In the genomic region with DNA sequence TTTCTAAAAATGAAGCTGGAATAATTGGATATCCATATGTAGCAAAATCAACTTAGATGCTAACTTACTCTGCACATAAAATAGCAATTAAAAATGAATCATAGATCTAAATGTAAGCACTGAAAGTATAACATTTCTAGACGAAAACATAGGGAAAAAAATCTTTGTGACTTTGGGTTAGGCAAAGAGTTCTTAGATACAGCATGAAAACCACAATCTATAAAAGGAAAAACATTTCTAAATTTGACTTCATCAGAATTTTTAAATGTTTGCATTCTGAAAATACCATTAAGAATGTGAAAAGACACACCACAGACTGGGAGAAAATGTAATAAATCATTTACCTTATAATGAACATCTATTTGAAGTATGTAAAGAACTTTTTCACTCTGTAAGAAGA, we compare ENCODE assay signal across 28 cellular contexts.
"Had no signal": no experiment of that assay in that cellular context is flagged by ENCODE, and none has a peak within 500 bp of the region (broad histone marks: within the 10 kb centered on the region; RNA-seq: fewer than 3 reads in every experiment).

No MANE protein-coding gene starts in this region.

- H3K36me3 Mint-ChIP-seq: activated CD4-positive, alpha-beta memory T cell treated with anti-CD3 and anti-CD28 coated beads for 36 hours had no signal

- H3K27ac ChIP-seq: ascending aorta, gastrocnemius medialis, heart left ventricle, neural progenitor cell, parathyroid adenoma, stomach, tibial artery, upper lobe of right lung had no signal

- H3K27me3 ChIP-seq: ascending aorta, gastrocnemius medialis, heart left ventricle, neural progenitor cell, stomach, tibial artery, upper lobe of right lung had no signal

- H3K9ac ChIP-seq: neural progenitor cell, parathyroid adenoma had no signal

- H3K27ac Mint-ChIP-seq: activated CD4-positive, alpha-beta memory T cell treated with anti-CD3 and anti-CD28 coated beads for 36 hours; activated CD4-positive, alpha-beta T cell treated with anti-CD3 and anti-CD28 coated beads, Interleukin-2, amount 10 ng/mL, durations not matched to agents 24 days and 14 days; activated naive CD4-positive, alpha-beta T cell treated with anti-CD3 and anti-CD28 coated beads for 36 hours; activated naive CD8-positive, alpha-beta T cell treated with anti-CD3 and anti-CD28 coated beads for 36 hours; activated T-helper 1 cell treated with anti-CD3 and anti-CD28 coated beads, Interleukin-12 subunit alpha, Interleukin-12 subunit beta, Interleukin-2, Interleukin-4 antibody, amounts not matched to agents 30 ng/mL and 10 ng/mL and 1 ng/mL, durations not matched to agents 14 hours and 24 hours and 36 hours; brain; immature natural killer cell; naive thymus-derived CD8-positive, alpha-beta T cell; neural progenitor cell; stimulated activated naive B cell treated with anti-CD40 and anti-IgM and Interleukin-4, amounts not matched to agents 10 μg/mL and 1 μg/mL and 100 μg/mL, for 72 hours; T-helper 17 cell had no signal

- H3K4me1 ChIP-seq: ascending aorta, gastrocnemius medialis, parathyroid adenoma, upper lobe of right lung had no signal

- H3K4me1 Mint-ChIP-seq: neural progenitor cell had no signal

- H2AFZ ChIP-seq: neural progenitor cell, parathyroid adenoma had no signal

- H3K4me3 Mint-ChIP-seq: activated CD4-positive, alpha-beta memory T cell treated with anti-CD3 and anti-CD28 coated beads for 36 hours; activated CD4-positive, alpha-beta T cell treated with anti-CD3 and anti-CD28 coated beads, Interleukin-2, amount 10 ng/mL, durations not matched to agents 24 days and 14 days; activated naive CD4-positive, alpha-beta T cell treated with anti-CD3 and anti-CD28 coated beads for 36 hours; activated naive CD8-positive, alpha-beta T cell treated with anti-CD3 and anti-CD28 coated beads for 36 hours; activated T-helper 1 cell treated with anti-CD3 and anti-CD28 coated beads, Interleukin-12 subunit alpha, Interleukin-12 subunit beta, Interleukin-2, Interleukin-4 antibody, amounts not matched to agents 30 ng/mL and 10 ng/mL and 1 ng/mL, durations not matched to agents 14 hours and 24 hours and 36 hours; brain; immature natural killer cell; naive thymus-derived CD8-positive, alpha-beta T cell; neural progenitor cell; stimulated activated naive B cell treated with anti-CD40 and anti-IgM and Interleukin-4, amounts not matched to agents 10 μg/mL and 1 μg/mL and 100 μg/mL, for 72 hours; T-helper 17 cell had no signal

- H3K79me2 ChIP-seq: parathyroid adenoma had no signal

- DNase-seq: activated CD4-positive, alpha-beta memory T cell treated with anti-CD3 and anti-CD28 coated beads for 36 hours; activated CD4-positive, alpha-beta T cell treated with anti-CD3 and anti-CD28 coated beads, Interleukin-2, amount 10 ng/mL, durations not matched to agents 24 days and 14 days; activated CD4-positive, CD25-positive, alpha-beta regulatory T cell treated with anti-CD3 and anti-CD28 coated beads, Interleukin-2, amount 50 U/mL, for 72 hours; activated CD8-positive, alpha-beta memory T cell treated with anti-CD3 and anti-CD28 coated beads, Interleukin-2, amount 50 U/mL, for 4 hours; activated effector memory CD4-positive, alpha-beta T cell treated with anti-CD3 and anti-CD28 coated beads, Interleukin-2, amount 50 U/mL, for 16 hours; activated naive CD4-positive, alpha-beta T cell treated with anti-CD3 and anti-CD28 coated beads for 36 hours; activated naive CD8-positive, alpha-beta T cell treated with anti-CD3 and anti-CD28 coated beads for 36 hours; activated T-cell treated with anti-CD3 and anti-CD28 coated beads, Interleukin-2, amount 50 U/mL, for 1 hour; gastrocnemius medialis; heart left ventricle; hypothalamus; immature natural killer cell; naive thymus-derived CD8-positive, alpha-beta T cell; occipital lobe; right cardiac atrium; stimulated activated CD4-positive, alpha-beta T cell treated with anti-CD3 and anti-CD28 coated beads, Interleukin-15, amount 100 ng/mL, for 24 hours; stimulated activated CD4-positive, alpha-beta T cell treated with anti-CD3 and anti-CD28 coated beads, Interleukin-2, amount 100 ng/mL, for 24 hours; stimulated activated naive B cell treated with anti-CD40 and anti-IgM and Interleukin-4, amounts not matched to agents 10 μg/mL and 1 μg/mL and 100 μg/mL, for 72 hours; stomach; T-helper 17 cell; T1000; tibial artery; upper lobe of right lung had no signal

- H3K9me3 Mint-ChIP-seq: activated CD4-positive, alpha-beta memory T cell treated with anti-CD3 and anti-CD28 coated beads for 36 hours; immature natural killer cell had no signal

- H3K27me3 Mint-ChIP-seq: brain had no signal

- H3K4me3 ChIP-seq: ascending aorta, gastrocnemius medialis, heart left ventricle, neural progenitor cell, stomach, tibial artery, upper lobe of right lung had no signal

- ATAC-seq: gastrocnemius medialis; heart left ventricle; naive thymus-derived CD8-positive, alpha-beta T cell; right cardiac atrium; T-helper 17 cell; upper lobe of right lung had no signal

- H3K9me3 ChIP-seq: ascending aorta, gastrocnemius medialis, stomach, tibial artery, upper lobe of right lung had no signal

- H3K36me3 ChIP-seq: ascending aorta, gastrocnemius medialis, heart left ventricle, neural progenitor cell, stomach, tibial artery, upper lobe of right lung had no signal
